ENCODE assay signal across 1 cellular context in the genomic region with DNA sequence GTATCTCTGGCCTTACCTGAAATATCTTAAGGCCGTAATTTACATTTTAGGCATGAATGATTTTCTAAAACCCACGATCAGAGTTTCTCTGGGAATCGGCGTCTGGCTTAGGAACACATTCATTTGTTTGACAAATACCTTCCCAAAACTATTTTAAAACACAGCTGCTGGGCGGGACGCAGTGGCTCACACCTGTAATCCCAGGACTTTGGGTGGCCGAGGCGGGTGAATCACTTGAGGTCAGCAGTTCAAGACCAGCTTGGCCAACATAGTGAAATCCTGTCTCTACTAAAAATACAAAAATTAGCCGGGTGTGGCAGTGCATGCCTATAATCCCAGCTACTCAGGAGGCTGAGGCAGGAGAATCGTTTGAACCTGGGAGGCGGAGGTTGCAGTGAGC. TPM values are rescaled to one million over a fixed set of nuclear protein-coding genes. Genes with fewer than 3 reads are reported as not detected.
"Had no signal": no experiment of that assay in that cellular context is flagged by ENCODE, and none has a peak within 500 bp of the region (broad histone marks: within the 10 kb centered on the region; RNA-seq: fewer than 3 reads in every experiment).

No MANE protein-coding gene starts in this region.

RNA-seq across cellular contexts. Expression of a gene that starts 16.5 kb away (rescaled TPM):
- total RNA-seq: RPMI7951 had no signal
